ENCODE assay signal across 16 cellular contexts in genomic region chr1:94440088-94440487, GRCh38.
"Had no signal": no experiment of that assay in that cellular context is flagged by ENCODE, and none has a peak within 500 bp of the region (broad histone marks: within the 10 kb centered on the region; RNA-seq: fewer than 3 reads in every experiment).

No MANE protein-coding gene starts in this region.

- H3K27ac Mint-ChIP-seq: activated naive CD8-positive, alpha-beta T cell treated with anti-CD3 and anti-CD28 coated beads for 36 hours; T-helper 2 cell treated with Interferon-gamma antibody and Interleukin-4, amounts not matched to agents 5 μg/mL and 100 μg/mL, for 36 hours had no signal

- H3K27ac ChIP-seq: dorsolateral prefrontal cortex, esophagus muscularis mucosa, foreskin keratinocyte, heart left ventricle, pancreas, skin epidermis, thyroid gland had no signal

- H3K36me3 ChIP-seq: esophagus muscularis mucosa, heart left ventricle, pancreas, thyroid gland had no signal

- H3K9me3 ChIP-seq: thyroid gland had no signal

- ATAC-seq: activated T-cell treated with anti-CD3 and anti-CD28 coated beads, Interleukin-2, amount 50 U/mL, for 4 hours; foreskin keratinocyte; heart left ventricle; left ventricle myocardium superior; pancreas had no signal

- H3K4me3 ChIP-seq: dorsolateral prefrontal cortex, esophagus muscularis mucosa, heart left ventricle, pancreas, skin epidermis, thyroid gland had no signal

- H3K4me1 ChIP-seq: foreskin keratinocyte had no signal

- H3K27me3 Mint-ChIP-seq: activated naive CD8-positive, alpha-beta T cell treated with anti-CD3 and anti-CD28 coated beads for 36 hours had no signal

- H3K27me3 ChIP-seq: dorsolateral prefrontal cortex, esophagus muscularis mucosa, foreskin keratinocyte, heart left ventricle, pancreas, thyroid gland had no signal

- H3K4me3 Mint-ChIP-seq: activated naive CD8-positive, alpha-beta T cell treated with anti-CD3 and anti-CD28 coated beads for 36 hours; activated T-cell treated with anti-CD3 and anti-CD28 coated beads, Interleukin-2, amount 50 U/mL, for 4 hours; T-helper 2 cell treated with Interferon-gamma antibody and Interleukin-4, amounts not matched to agents 5 μg/mL and 100 μg/mL, for 36 hours had no signal

- DNase-seq: activated CD4-positive, alpha-beta T cell treated with anti-CD3 and anti-CD28 coated beads, Interleukin-2, amount 50 U/mL, for 4 hours; activated gamma-delta T cell; activated naive CD8-positive, alpha-beta T cell treated with anti-CD3 and anti-CD28 coated beads for 36 hours; activated T-cell treated with anti-CD3 and anti-CD28 coated beads, Interleukin-2, amount 50 U/mL, for 4 hours; anterior cingulate cortex; dorsolateral prefrontal cortex; foreskin keratinocyte; heart left ventricle; islet precursor cell; left ventricle myocardium superior; mesenchymal stem cell; pancreas had no signal
